Comparison of ENCODE assay signal across 2 cellular contexts in genomic region chr3:9422712-9423424, GRCh38.
TF ChIP-seq lines count a peak whose summit lies in the region.

No MANE protein-coding gene starts in this region.

TF ChIP-seq in SK-N-SH, 30 proteins besides CTCF, POLR2A, EP300 and RAD21 (continued from another document):
- 0 out of 2 replicates have a peak, but pooled peaks have one; percentile 46 for TF ChIP-seq REST (IDR thresholded peaks at IDR 0.05; ENCODE audit: low read depth, low read length)

TF ChIP-seq in HepG2, 621 proteins besides CTCF, POLR2A, EP300 and RAD21 (continued from another document and continues in another):
- TF ChIP-seq ATF2 (CRISPR knock-in tag; IDR thresholded peaks at IDR 0.05) (peak; percentile 93), MIER2 (CRISPR knock-in tag; IDR thresholded peaks at IDR 0.05) (peak; percentile 81; the same call in 1 of the 2 replicates), U2AF2 (IDR thresholded peaks at IDR 0.05; ENCODE audit: low read depth, low read length) (no peak), RXRA (CRISPR knock-in tag; IDR thresholded peaks at IDR 0.05) (no peak; the same call in 1 of the 2 replicates), PCBP2 (optimal IDR thresholded peaks at IDR 0.05; ENCODE audit: low read depth, low read length, poor library complexity, severe bottlenecking) (no peak), HOXA3 (CRISPR knock-in tag; IDR thresholded peaks at IDR 0.05) (peak; percentile 70), SRY (CRISPR knock-in tag; IDR thresholded peaks at IDR 0.05) (no peak), ZMYM4 (CRISPR knock-in tag; IDR thresholded peaks at IDR 0.05) (peak; percentile 76), NFKBIZ (CRISPR knock-in tag; IDR thresholded peaks at IDR 0.05) (peak; percentile 59; the same call in 1 of the 2 replicates), ZNF263 (CRISPR knock-in tag; IDR thresholded peaks at IDR 0.05) (peak; percentile 73; the same call in 1 of the 2 replicates), CENPT (CRISPR knock-in tag; IDR thresholded peaks at IDR 0.05; ENCODE audit: low read depth) (no peak), ZNF772 (CRISPR knock-in tag; IDR thresholded peaks at IDR 0.05) (no peak), PITX1 (CRISPR knock-in tag; IDR thresholded peaks at IDR 0.05) (peak; percentile 82; the same call in 1 of the 2 replicates), CHD2 (IDR thresholded peaks at IDR 0.05; ENCODE audit: low read depth, low read length) (no peak), NFKB2 (CRISPR knock-in tag; IDR thresholded peaks at IDR 0.05; ENCODE audit: borderline replicate concordance) (no peak), ZNF710 (CRISPR knock-in tag; IDR thresholded peaks at IDR 0.05; ENCODE audit: borderline replicate concordance) (peak; percentile 92), RAD51 (IDR thresholded peaks at IDR 0.05; ENCODE audit: borderline replicate concordance) (no peak), ZNF598 (CRISPR knock-in tag; IDR thresholded peaks at IDR 0.05; ENCODE audit: borderline replicate concordance) (no peak), ZNF124 (CRISPR knock-in tag; IDR thresholded peaks at IDR 0.05) (peak; percentile 81; the same call in 1 of the 2 replicates), BRD4 (CRISPR knock-in tag; IDR thresholded peaks at IDR 0.05) (no peak), KLF11 (CRISPR knock-in tag; IDR thresholded peaks at IDR 0.05) (peak; percentile 32; the same call in 1 of the 2 replicates), ZSCAN21 (CRISPR knock-in tag; IDR thresholded peaks at IDR 0.05; ENCODE audit: borderline replicate concordance) (peak; percentile 27; the same call in 1 of the 2 replicates), CC2D1A (CRISPR knock-in tag; IDR thresholded peaks at IDR 0.05) (no peak), FOXK2 (IDR thresholded peaks at IDR 0.05) (peak; percentile 18; the same call in 1 of the 2 replicates), ARNTL (CRISPR knock-in tag; IDR thresholded peaks at IDR 0.05) (no peak), TAF1 (CRISPR knock-in tag; IDR thresholded peaks at IDR 0.05) (no peak; the same call in 1 of the 2 replicates), ZNF550 (CRISPR knock-in tag; IDR thresholded peaks at IDR 0.05; ENCODE audit: borderline replicate concordance) (no peak), ZNF749 (CRISPR knock-in tag; IDR thresholded peaks at IDR 0.05; ENCODE audit: borderline replicate concordance) (no peak), AGO1 (IDR thresholded peaks at IDR 0.05; ENCODE audit: low read depth, low read length, poor library complexity, severe bottlenecking) (no peak), ZBTB26 (CRISPR knock-in tag; IDR thresholded peaks at IDR 0.05; ENCODE audit: borderline replicate concordance) (no peak), ZNF225 (CRISPR knock-in tag; IDR thresholded peaks at IDR 0.05) (no peak), ZNF558 (CRISPR knock-in tag; IDR thresholded peaks at IDR 0.05; ENCODE audit: borderline replicate concordance) (no peak), MEIS2 (CRISPR knock-in tag; IDR thresholded peaks at IDR 0.05) (peak; percentile 73), RBM22 (optimal IDR thresholded peaks at IDR 0.05; ENCODE audit: low read length) (peak; percentile 92), ZNF720 (CRISPR knock-in tag; IDR thresholded peaks at IDR 0.05) (no peak), ZNF484 (CRISPR knock-in tag; IDR thresholded peaks at IDR 0.05; ENCODE audit: borderline replicate concordance, low read depth) (no peak), RBFOX2 (IDR thresholded peaks at IDR 0.05; ENCODE audit: low read depth, low read length) (peak; percentile 46; the same call in 1 of the 2 replicates), RXRB (CRISPR knock-in tag; IDR thresholded peaks at IDR 0.05; ENCODE audit: borderline replicate concordance) (peak; percentile 83), NR2C2 (CRISPR knock-in tag; IDR thresholded peaks at IDR 0.05; ENCODE audit: borderline replicate concordance) (peak; percentile 62; the same call in 1 of the 2 replicates), RFXAP (CRISPR knock-in tag; IDR thresholded peaks at IDR 0.05; ENCODE audit: borderline replicate concordance) (peak; percentile 73), BRCA1 (CRISPR knock-in tag; IDR thresholded peaks at IDR 0.05) (no peak), MLXIP (CRISPR knock-in tag; IDR thresholded peaks at IDR 0.05; ENCODE audit: borderline replicate concordance) (no peak), HDAC2 (CRISPR knock-in tag; IDR thresholded peaks at IDR 0.05) (peak; percentile 95), ELF1 (CRISPR knock-in tag; IDR thresholded peaks at IDR 0.05) (peak; percentile 83), BCL3 (CRISPR knock-in tag; IDR thresholded peaks at IDR 0.05) (no peak), ZNF282 (IDR thresholded peaks at IDR 0.05; ENCODE audit: partially characterized antibody) (no peak), MTF1 (CRISPR knock-in tag; IDR thresholded peaks at IDR 0.05) (no peak), CENPBD1 (CRISPR knock-in tag; IDR thresholded peaks at IDR 0.05; ENCODE audit: borderline replicate concordance, low read depth) (no peak), SMC3 (IDR thresholded peaks at IDR 0.05; ENCODE audit: low read length) (peak; percentile 65), CEBPG (CRISPR knock-in tag; IDR thresholded peaks at IDR 0.05) (peak; percentile 99), YEATS4 (CRISPR knock-in tag; IDR thresholded peaks at IDR 0.05; ENCODE audit: borderline replicate concordance) (peak; percentile 67), ZNF143 (CRISPR knock-in tag; IDR thresholded peaks at IDR 0.05) (no peak), TOPORS (CRISPR knock-in tag; IDR thresholded peaks at IDR 0.05) (no peak), ZIK1 (CRISPR knock-in tag; IDR thresholded peaks at IDR 0.05; ENCODE audit: borderline replicate concordance, low read depth) (no peak), ZNF639 (CRISPR knock-in tag; conservative IDR thresholded peaks at IDR 0.05) (peak; percentile 71; the same call in 1 of the 2 replicates), RFX1 (IDR thresholded peaks at IDR 0.05) (no peak), ZNF878 (CRISPR knock-in tag; IDR thresholded peaks at IDR 0.05) (peak; percentile 79), IRF1 (CRISPR knock-in tag; IDR thresholded peaks at IDR 0.05; ENCODE audit: low read depth) (no peak), ZNF432 (CRISPR knock-in tag; IDR thresholded peaks at IDR 0.05; ENCODE audit: borderline replicate concordance) (no peak), ZBTB34 (CRISPR knock-in tag; IDR thresholded peaks at IDR 0.05) (no peak), TBP (CRISPR knock-in tag; IDR thresholded peaks at IDR 0.05) (no peak), TCF12 (IDR thresholded peaks at IDR 0.05) (no peak), TCF12 (CRISPR knock-in tag; IDR thresholded peaks at IDR 0.05) (no peak)
